1 cellular context compared by ENCODE assay signal in the genomic region with DNA sequence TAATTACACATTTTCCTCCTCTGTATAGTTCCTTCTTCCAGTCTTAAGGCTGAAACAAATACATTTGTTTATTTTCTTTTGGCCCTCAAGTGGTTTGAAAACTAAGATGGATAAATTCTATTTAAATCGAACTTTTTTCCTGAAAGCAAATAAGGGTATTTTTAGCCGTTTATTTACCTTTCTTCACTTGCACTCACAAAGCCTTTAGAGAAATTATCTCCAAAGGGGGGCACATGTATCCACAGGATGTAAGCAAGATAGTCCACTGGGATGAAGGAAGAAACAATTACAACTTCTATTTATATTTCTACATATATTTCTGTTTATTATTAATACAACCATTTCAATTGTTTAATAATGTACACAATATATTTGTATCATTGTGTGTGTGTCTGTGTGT.
TF ChIP-seq lines count a peak whose summit lies in the region.

No MANE protein-coding gene starts in this region.

TF ChIP-seq in K562, 482 proteins besides CTCF, POLR2A, EP300 and RAD21:
- no peak for TF ChIP-seq FOXK1 (CRISPR knock-in tag; IDR thresholded peaks at IDR 0.05; ENCODE audit: borderline replicate concordance)
- TF ChIP-seq POLR2B (IDR thresholded peaks at IDR 0.05; ENCODE audit: low read depth, partially characterized antibody): no peak
- peak; percentile 17; the same call in 1 of the 2 replicates for TF ChIP-seq BMI1 (IDR thresholded peaks at IDR 0.05; ENCODE audit: low read length)
- peak; percentile 93 for TF ChIP-seq CBX8 (IDR thresholded peaks at IDR 0.05; ENCODE audit: borderline replicate concordance, extremely low read depth, low read depth, low read length, poor library complexity, severe bottlenecking)
- TF ChIP-seq, protein P1, sequence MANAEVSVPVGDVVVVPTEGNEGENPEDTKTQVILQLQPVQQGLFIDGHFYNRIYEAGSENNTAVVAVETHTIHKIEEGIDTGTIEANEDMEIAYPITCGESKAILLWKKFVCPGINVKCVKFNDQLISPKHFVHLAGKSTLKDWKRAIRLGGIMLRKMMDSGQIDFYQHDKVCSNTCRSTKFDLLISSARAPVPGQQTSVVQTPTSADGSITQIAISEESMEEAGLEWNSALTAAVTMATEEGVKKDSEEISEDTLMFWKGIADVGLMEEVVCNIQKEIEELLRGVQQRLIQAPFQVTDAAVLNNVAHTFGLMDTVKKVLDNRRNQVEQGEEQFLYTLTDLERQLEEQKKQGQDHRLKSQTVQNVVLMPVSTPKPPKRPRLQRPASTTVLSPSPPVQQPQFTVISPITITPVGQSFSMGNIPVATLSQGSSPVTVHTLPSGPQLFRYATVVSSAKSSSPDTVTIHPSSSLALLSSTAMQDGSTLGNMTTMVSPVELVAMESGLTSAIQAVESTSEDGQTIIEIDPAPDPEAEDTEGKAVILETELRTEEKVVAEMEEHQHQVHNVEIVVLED (CRISPR knock-in tag; IDR thresholded peaks at IDR 0.05): no peak
- no peak for TF ChIP-seq MCM7 (IDR thresholded peaks at IDR 0.05)
- TF ChIP-seq ZNF717 (CRISPR knock-in tag; IDR thresholded peaks at IDR 0.05): no peak
- no peak for TF ChIP-seq HNRNPL (IDR thresholded peaks at IDR 0.05; ENCODE audit: low read depth, low read length)
- TF ChIP-seq, protein P2, sequence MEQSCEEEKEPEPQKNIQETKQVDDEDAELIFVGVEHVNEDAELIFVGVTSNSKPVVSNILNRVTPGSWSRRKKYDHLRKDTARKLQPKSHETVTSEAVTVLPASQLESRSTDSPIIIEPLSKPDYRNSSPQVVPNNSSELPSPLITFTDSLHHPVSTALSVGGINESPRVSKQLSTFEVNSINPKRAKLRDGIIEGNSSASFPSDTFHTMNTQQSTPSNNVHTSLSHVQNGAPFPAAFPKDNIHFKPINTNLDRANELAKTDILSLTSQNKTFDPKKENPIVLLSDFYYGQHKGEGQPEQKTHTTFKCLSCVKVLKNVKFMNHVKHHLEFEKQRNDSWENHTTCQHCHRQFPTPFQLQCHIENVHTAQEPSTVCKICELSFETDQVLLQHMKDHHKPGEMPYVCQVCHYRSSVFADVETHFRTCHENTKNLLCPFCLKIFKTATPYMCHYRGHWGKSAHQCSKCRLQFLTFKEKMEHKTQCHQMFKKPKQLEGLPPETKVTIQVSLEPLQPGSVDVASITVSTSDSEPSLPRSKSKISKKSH (CRISPR knock-in tag; IDR thresholded peaks at IDR 0.05): no peak
- TF ChIP-seq SOX6 (IDR thresholded peaks at IDR 0.05): no peak
- no peak for TF ChIP-seq NCOA2 (IDR thresholded peaks at IDR 0.05; ENCODE audit: partially characterized antibody in 2 of 2)
